ENCODE assay signal across 1 cellular context in genomic region chr16:71473891-71474290, GRCh38.
TF ChIP-seq lines count a peak whose summit lies in the region.

No MANE protein-coding gene starts in this region.

TF ChIP-seq in IMR-90, 13 proteins besides CTCF, POLR2A, EP300 and RAD21:
- TF ChIP-seq NFE2L2 (IDR thresholded peaks at IDR 0.05; ENCODE audit: low read depth, low read length) = no peak
- TF ChIP-seq MXI1 (IDR thresholded peaks at IDR 0.05; ENCODE audit: borderline replicate concordance, low read depth, low read length) = no peak
- no peak for TF ChIP-seq RFX5 (IDR thresholded peaks at IDR 0.05; ENCODE audit: low read depth, low read length)
- TF ChIP-seq SMC3 (IDR thresholded peaks at IDR 0.05; ENCODE audit: low read depth, low read length) = no peak
- no peak for TF ChIP-seq CEBPB (IDR thresholded peaks at IDR 0.05; ENCODE audit: low read depth, low read length)
- no peak for TF ChIP-seq MAZ (IDR thresholded peaks at IDR 0.05; ENCODE audit: borderline replicate concordance, low read depth, low read length)
- TF ChIP-seq, protein P1, sequence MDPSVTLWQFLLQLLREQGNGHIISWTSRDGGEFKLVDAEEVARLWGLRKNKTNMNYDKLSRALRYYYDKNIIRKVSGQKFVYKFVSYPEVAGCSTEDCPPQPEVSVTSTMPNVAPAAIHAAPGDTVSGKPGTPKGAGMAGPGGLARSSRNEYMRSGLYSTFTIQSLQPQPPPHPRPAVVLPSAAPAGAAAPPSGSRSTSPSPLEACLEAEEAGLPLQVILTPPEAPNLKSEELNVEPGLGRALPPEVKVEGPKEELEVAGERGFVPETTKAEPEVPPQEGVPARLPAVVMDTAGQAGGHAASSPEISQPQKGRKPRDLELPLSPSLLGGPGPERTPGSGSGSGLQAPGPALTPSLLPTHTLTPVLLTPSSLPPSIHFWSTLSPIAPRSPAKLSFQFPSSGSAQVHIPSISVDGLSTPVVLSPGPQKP (IDR thresholded peaks at IDR 0.05; ENCODE audit: borderline replicate concordance, low read depth, low read length) = no peak
- TF ChIP-seq CHD1 (IDR thresholded peaks at IDR 0.05; ENCODE audit: low read depth, low read length) = no peak
- TF ChIP-seq BHLHE40 (IDR thresholded peaks at IDR 0.05; ENCODE audit: low read depth, low read length) = no peak
- no peak for TF ChIP-seq RCOR1 (IDR thresholded peaks at IDR 0.05; ENCODE audit: insufficient replicate concordance, low read length)
- TF ChIP-seq MAFK (IDR thresholded peaks at IDR 0.05; ENCODE audit: low read depth, low read length) = no peak
- TF ChIP-seq, protein P2, sequence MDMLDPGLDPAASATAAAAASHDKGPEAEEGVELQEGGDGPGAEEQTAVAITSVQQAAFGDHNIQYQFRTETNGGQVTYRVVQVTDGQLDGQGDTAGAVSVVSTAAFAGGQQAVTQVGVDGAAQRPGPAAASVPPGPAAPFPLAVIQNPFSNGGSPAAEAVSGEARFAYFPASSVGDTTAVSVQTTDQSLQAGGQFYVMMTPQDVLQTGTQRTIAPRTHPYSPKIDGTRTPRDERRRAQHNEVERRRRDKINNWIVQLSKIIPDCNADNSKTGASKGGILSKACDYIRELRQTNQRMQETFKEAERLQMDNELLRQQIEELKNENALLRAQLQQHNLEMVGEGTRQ (IDR thresholded peaks at IDR 0.05; ENCODE audit: low read depth, low read length) = no peak
- TF ChIP-seq FOS (IDR thresholded peaks at IDR 0.05; ENCODE audit: low read depth, low read length) = no peak
